In the genomic region with DNA sequence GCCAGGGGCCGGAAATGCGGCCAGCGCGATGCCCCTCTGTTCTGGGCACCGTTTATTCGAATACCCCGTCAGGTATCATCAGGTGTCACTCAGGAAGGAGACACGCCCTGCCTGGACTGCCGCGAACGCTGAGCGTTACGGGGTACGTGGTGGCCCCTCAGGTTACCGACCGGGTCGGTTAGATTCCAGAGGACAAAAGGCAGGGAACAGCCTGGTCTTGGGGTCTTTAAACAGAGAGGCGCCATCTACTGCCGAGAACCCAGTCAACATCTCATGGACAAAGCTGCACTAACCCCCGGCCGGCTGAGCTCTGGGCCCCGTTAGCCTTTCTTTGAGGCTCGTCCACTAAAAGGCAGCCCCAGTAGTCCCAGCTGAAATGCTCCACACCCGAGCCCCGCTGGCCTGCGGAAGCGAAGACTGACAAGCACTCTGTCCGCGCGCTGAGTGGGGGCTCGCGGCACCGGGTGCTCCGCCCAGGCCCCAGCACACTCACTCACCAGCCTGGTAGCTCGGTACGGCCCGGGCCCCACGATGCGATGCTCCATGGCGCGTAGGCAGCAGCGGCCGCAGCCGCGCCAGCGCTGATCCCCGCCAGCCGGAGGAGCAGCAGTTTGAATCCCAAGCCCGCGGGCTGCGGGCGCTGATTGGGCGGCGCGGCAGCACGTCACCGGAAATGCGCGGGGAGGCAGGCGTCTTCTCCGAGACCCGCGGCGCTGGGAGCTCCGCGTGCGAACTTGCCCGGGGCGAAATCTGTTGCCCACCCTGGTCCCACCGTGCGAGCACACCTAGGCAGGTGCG, we compare ENCODE assay signal across 1 cellular context.
A peak's percentile ranks its signal among the peaks of the same experiment; 100 is the strongest.
TF ChIP-seq lines count a peak whose summit lies in the region.

A gene with protein sequence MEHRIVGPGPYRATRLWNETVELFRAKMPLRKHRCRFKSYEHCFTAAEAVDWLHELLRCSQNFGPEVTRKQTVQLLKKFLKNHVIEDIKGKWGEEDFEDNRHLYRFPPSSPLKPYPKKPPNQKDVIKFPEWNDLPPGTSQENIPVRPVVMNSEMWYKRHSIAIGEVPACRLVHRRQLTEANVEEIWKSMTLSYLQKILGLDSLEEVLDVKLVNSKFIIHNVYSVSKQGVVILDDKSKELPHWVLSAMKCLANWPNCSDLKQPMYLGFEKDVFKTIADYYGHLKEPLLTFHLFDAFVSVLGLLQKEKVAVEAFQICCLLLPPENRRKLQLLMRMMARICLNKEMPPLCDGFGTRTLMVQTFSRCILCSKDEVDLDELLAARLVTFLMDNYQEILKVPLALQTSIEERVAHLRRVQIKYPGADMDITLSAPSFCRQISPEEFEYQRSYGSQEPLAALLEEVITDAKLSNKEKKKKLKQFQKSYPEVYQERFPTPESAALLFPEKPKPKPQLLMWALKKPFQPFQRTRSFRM (minus strand): TSS at position 618 of the 798 bp plus-strand sequence. CDS start 73 bp downstream, at position 545.

TF ChIP-seq in K562, 482 proteins besides CTCF, POLR2A, EP300 and RAD21 (continued from another document and continues in another):
- TF ChIP-seq, protein P1, sequence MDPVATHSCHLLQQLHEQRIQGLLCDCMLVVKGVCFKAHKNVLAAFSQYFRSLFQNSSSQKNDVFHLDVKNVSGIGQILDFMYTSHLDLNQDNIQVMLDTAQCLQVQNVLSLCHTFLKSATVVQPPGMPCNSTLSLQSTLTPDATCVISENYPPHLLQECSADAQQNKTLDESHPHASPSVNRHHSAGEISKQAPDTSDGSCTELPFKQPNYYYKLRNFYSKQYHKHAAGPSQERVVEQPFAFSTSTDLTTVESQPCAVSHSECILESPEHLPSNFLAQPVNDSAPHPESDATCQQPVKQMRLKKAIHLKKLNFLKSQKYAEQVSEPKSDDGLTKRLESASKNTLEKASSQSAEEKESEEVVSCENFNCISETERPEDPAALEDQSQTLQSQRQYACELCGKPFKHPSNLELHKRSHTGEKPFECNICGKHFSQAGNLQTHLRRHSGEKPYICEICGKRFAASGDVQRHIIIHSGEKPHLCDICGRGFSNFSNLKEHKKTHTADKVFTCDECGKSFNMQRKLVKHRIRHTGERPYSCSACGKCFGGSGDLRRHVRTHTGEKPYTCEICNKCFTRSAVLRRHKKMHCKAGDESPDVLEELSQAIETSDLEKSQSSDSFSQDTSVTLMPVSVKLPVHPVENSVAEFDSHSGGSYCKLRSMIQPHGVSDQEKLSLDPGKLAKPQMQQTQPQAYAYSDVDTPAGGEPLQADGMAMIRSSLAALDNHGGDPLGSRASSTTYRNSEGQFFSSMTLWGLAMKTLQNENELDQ (CRISPR knock-in tag; IDR thresholded peaks at IDR 0.05; ENCODE audit: borderline replicate concordance) = no peak
- TF ChIP-seq, protein P2, sequence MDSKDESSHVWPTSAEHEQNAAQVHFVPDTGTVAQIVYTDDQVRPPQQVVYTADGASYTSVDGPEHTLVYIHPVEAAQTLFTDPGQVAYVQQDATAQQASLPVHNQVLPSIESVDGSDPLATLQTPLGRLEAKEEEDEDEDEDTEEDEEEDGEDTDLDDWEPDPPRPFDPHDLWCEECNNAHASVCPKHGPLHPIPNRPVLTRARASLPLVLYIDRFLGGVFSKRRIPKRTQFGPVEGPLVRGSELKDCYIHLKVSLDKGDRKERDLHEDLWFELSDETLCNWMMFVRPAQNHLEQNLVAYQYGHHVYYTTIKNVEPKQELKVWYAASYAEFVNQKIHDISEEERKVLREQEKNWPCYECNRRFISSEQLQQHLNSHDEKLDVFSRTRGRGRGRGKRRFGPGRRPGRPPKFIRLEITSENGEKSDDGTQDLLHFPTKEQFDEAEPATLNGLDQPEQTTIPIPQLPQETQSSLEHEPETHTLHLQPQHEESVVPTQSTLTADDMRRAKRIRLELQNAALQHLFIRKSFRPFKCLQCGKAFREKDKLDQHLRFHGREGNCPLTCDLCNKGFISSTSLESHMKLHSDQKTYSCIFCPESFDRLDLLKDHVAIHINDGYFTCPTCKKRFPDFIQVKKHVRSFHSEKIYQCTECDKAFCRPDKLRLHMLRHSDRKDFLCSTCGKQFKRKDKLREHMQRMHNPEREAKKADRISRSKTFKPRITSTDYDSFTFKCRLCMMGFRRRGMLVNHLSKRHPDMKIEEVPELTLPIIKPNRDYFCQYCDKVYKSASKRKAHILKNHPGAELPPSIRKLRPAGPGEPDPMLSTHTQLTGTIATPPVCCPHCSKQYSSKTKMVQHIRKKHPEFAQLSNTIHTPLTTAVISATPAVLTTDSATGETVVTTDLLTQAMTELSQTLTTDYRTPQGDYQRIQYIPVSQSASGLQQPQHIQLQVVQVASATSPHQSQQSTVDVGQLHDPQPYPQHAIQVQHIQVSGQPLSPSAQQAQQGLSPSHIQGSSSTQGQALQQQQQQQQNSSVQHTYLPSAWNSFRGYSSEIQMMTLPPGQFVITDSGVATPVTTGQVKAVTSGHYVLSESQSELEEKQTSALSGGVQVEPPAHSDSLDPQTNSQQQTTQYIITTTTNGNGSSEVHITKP (IDR thresholded peaks at IDR 0.05; ENCODE audit: partially characterized antibody) = peak; percentile 61
- TF ChIP-seq, protein P3, sequence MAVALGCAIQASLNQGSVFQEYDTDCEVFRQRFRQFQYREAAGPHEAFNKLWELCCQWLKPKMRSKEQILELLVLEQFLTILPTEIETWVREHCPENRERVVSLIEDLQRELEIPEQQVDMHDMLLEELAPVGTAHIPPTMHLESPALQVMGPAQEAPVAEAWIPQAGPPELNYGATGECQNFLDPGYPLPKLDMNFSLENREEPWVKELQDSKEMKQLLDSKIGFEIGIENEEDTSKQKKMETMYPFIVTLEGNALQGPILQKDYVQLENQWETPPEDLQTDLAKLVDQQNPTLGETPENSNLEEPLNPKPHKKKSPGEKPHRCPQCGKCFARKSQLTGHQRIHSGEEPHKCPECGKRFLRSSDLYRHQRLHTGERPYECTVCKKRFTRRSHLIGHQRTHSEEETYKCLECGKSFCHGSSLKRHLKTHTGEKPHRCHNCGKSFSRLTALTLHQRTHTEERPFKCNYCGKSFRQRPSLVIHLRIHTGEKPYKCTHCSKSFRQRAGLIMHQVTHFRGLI (CRISPR knock-in tag; IDR thresholded peaks at IDR 0.05) = no peak
- TF ChIP-seq, protein P4, sequence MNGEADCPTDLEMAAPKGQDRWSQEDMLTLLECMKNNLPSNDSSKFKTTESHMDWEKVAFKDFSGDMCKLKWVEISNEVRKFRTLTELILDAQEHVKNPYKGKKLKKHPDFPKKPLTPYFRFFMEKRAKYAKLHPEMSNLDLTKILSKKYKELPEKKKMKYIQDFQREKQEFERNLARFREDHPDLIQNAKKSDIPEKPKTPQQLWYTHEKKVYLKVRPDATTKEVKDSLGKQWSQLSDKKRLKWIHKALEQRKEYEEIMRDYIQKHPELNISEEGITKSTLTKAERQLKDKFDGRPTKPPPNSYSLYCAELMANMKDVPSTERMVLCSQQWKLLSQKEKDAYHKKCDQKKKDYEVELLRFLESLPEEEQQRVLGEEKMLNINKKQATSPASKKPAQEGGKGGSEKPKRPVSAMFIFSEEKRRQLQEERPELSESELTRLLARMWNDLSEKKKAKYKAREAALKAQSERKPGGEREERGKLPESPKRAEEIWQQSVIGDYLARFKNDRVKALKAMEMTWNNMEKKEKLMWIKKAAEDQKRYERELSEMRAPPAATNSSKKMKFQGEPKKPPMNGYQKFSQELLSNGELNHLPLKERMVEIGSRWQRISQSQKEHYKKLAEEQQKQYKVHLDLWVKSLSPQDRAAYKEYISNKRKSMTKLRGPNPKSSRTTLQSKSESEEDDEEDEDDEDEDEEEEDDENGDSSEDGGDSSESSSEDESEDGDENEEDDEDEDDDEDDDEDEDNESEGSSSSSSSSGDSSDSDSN (IDR thresholded peaks at IDR 0.05; ENCODE audit: borderline replicate concordance in 1 of 2, low read depth in 2 of 2, low read length in 2 of 2) = peak in 1 of 2 experiments; percentile 85; a peak in 3 of 4 replicates
- TF ChIP-seq EZH2 (IDR thresholded peaks at IDR 0.05; ENCODE audit: borderline replicate concordance, low read depth, low read length) (no peak), SPI1 (IDR thresholded peaks at IDR 0.05; ENCODE audit: borderline replicate concordance, low read depth, low read length) (no peak), BCL6 (CRISPR knock-in tag; IDR thresholded peaks at IDR 0.05) (no peak), FOSL1 (tag; conservative IDR thresholded peaks at IDR 0.05) (peak; percentile 32; the same call in 1 of the 2 replicates), ARNT (IDR thresholded peaks at IDR 0.05) (no peak), LEF1 (IDR thresholded peaks at IDR 0.05) (0 out of 2 replicates have a peak, but pooled peaks have one; percentile 14), ZNF133 (CRISPR knock-in tag; IDR thresholded peaks at IDR 0.05) (no peak), NFIX (CRISPR knock-in tag; IDR thresholded peaks at IDR 0.05; ENCODE audit: low read depth) (no peak), PCBP1 (IDR thresholded peaks at IDR 0.05; ENCODE audit: low read depth, low read length, poor library complexity, severe bottlenecking) (no peak), ETS2 (tag; IDR thresholded peaks at IDR 0.05; ENCODE audit: borderline replicate concordance, poor library complexity, severe bottlenecking) (no peak), ZBTB8A (IDR thresholded peaks at IDR 0.05; ENCODE audit: partially characterized antibody) (no peak), HDAC1 (IDR thresholded peaks at IDR 0.05) (peak in 1 of 2 experiments; percentile 81; a peak in 2 of 4 replicates), RBM17 (IDR thresholded peaks at IDR 0.05; ENCODE audit: borderline replicate concordance, low read depth, low read length) (no peak), PTBP1 (IDR thresholded peaks at IDR 0.05; ENCODE audit: low read depth, low read length) (no peak), RBM22 (IDR thresholded peaks at IDR 0.05; ENCODE audit: low read depth, low read length, poor library complexity, severe bottlenecking) (peak; percentile 28), MED1 (CRISPR knock-in tag; IDR thresholded peaks at IDR 0.05; ENCODE audit: borderline replicate concordance) (no peak), ZNF354B (CRISPR knock-in tag; IDR thresholded peaks at IDR 0.05) (no peak), ZC3H8 (IDR thresholded peaks at IDR 0.05) (no peak), ZNF561 (CRISPR knock-in tag; conservative IDR thresholded peaks at IDR 0.05) (no peak), RB1 (IDR thresholded peaks at IDR 0.05; ENCODE audit: low read depth) (peak; percentile 95; the same call in 1 of the 2 replicates), NCOA1 (IDR thresholded peaks at IDR 0.05; ENCODE audit: low read depth) (no peak; the same call in 1 of the 2 replicates), ARHGAP35 (IDR thresholded peaks at IDR 0.05; ENCODE audit: partially characterized antibody) (no peak), HNRNPL (IDR thresholded peaks at IDR 0.05; ENCODE audit: low read depth, low read length) (peak; percentile 90), BMI1 (IDR thresholded peaks at IDR 0.05; ENCODE audit: low read length) (no peak)
- TF ChIP-seq, protein P5, sequence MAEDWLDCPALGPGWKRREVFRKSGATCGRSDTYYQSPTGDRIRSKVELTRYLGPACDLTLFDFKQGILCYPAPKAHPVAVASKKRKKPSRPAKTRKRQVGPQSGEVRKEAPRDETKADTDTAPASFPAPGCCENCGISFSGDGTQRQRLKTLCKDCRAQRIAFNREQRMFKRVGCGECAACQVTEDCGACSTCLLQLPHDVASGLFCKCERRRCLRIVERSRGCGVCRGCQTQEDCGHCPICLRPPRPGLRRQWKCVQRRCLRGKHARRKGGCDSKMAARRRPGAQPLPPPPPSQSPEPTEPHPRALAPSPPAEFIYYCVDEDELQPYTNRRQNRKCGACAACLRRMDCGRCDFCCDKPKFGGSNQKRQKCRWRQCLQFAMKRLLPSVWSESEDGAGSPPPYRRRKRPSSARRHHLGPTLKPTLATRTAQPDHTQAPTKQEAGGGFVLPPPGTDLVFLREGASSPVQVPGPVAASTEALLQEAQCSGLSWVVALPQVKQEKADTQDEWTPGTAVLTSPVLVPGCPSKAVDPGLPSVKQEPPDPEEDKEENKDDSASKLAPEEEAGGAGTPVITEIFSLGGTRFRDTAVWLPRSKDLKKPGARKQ (CRISPR knock-in tag; IDR thresholded peaks at IDR 0.05) = no peak
- TF ChIP-seq, protein P6, sequence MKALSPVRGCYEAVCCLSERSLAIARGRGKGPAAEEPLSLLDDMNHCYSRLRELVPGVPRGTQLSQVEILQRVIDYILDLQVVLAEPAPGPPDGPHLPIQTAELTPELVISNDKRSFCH (CRISPR knock-in tag; IDR thresholded peaks at IDR 0.05) = no peak
- TF ChIP-seq, protein P6 (tag; IDR thresholded peaks at IDR 0.05) = no peak
- TF ChIP-seq, protein P7, sequence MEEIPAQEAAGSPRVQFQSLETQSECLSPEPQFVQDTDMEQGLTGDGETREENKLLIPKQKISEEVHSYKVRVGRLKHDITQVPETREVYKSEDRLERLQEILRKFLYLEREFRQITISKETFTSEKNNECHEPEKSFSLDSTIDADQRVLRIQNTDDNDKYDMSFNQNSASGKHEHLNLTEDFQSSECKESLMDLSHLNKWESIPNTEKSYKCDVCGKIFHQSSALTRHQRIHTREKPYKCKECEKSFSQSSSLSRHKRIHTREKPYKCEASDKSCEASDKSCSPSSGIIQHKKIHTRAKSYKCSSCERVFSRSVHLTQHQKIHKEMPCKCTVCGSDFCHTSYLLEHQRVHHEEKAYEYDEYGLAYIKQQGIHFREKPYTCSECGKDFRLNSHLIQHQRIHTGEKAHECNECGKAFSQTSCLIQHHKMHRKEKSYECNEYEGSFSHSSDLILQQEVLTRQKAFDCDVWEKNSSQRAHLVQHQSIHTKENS (CRISPR knock-in tag; IDR thresholded peaks at IDR 0.05) = no peak
- TF ChIP-seq, protein P8, sequence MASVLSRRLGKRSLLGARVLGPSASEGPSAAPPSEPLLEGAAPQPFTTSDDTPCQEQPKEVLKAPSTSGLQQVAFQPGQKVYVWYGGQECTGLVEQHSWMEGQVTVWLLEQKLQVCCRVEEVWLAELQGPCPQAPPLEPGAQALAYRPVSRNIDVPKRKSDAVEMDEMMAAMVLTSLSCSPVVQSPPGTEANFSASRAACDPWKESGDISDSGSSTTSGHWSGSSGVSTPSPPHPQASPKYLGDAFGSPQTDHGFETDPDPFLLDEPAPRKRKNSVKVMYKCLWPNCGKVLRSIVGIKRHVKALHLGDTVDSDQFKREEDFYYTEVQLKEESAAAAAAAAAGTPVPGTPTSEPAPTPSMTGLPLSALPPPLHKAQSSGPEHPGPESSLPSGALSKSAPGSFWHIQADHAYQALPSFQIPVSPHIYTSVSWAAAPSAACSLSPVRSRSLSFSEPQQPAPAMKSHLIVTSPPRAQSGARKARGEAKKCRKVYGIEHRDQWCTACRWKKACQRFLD (CRISPR knock-in tag; IDR thresholded peaks at IDR 0.05) = no peak
